ENCODE assay signal across 13 cellular contexts in the genomic region with DNA sequence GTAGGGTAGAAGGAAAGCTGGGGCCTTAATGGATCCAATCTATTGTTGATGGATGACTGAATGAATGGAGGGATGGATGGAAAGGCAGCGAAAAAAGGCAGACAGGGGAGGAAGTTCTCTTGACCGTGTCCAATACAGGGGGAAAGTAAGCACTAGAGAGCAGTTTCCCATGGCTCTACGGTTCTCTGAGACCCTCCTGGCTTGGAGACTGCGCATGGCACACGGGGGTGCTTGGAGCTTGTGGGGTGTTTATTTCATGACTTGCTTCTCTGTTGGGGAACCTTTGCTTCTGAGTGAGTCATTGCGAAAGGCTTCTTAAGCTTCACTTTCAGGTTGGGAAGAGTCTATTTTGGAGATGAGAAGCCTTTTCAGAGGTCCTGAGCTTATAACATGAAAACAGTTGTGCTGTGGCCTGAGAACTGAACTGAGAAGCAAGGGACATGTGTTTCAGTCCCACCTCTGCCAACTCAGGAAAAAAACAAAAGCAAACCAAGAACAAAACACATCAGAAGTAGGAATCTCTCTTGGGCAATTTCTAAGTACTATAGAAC. TPM values are rescaled to one million over a fixed set of nuclear protein-coding genes. Genes with fewer than 3 reads are reported as not detected.
DNase-seq lines count a peak whose midpoint lies in the region; ATAC-seq and TF ChIP-seq lines count a peak whose summit lies in the region.
"Had no signal": no experiment of that assay in that cellular context is flagged by ENCODE, and none has a peak within 500 bp of the region (broad histone marks: within the 10 kb centered on the region; RNA-seq: fewer than 3 reads in every experiment).

No MANE protein-coding gene starts in this region.

- H3K27me3 ChIP-seq in hepatocyte, result no peaks in the 10 kb centered on the region
- H3K27me3 ChIP-seq: neural progenitor cell had no signal

- DNase-seq in GM12864 (ENCODE audit: low read depth), result peak; percentile 75
- DNase-seq in GM19238 (ENCODE audit: insufficient read length, low spot score), result peak; percentile 21
- DNase-seq in activated CD8-positive, alpha-beta T cell treated with anti-CD3 and anti-CD28 coated beads for 36 hours, result peak; percentile 44
- no peak for DNase-seq in cardiac septum (ENCODE audit: low spot score)
- DNase-seq in NCI-H1436 (lab: John Stamatoyannopoulos, UW), result no peak
- DNase-seq in Kasumi-1 (lab: John Stamatoyannopoulos, UW), result no peak
- no peak for DNase-seq in hepatocyte (ENCODE audit: low spot score)
- DNase-seq: H7 had no signal

- peaks cover 90% of the 10 kb centered on the region for H3K4me1 Mint-ChIP-seq in activated CD8-positive, alpha-beta T cell treated with anti-CD3 and anti-CD28 coated beads for 36 hours (ENCODE audit: low read depth)
- H3K4me1 Mint-ChIP-seq: neural progenitor cell had no signal

- no peaks in the 10 kb centered on the region for H3K9me2 ChIP-seq in hepatocyte (replicated peaks; ENCODE audit: insufficient read depth)

- H3K4me1 ChIP-seq in hepatocyte (ENCODE audit: insufficient read depth), result no peaks in the 10 kb centered on the region
- H3K4me1 ChIP-seq: neural progenitor cell had no signal

- WGBS in hepatocyte (ENCODE audit: low lambda C conversion rate, missing lambda C conversion rate), result 98% methylated on average over 6 of the region's 6 CpGs

- no peaks in the 10 kb centered on the region for H4K20me1 ChIP-seq in hepatocyte (ENCODE audit: insufficient read depth, poor library complexity, severe bottlenecking)

- POLR2A ChIA-PET in activated CD8-positive, alpha-beta T cell treated with anti-CD3 and anti-CD28 coated beads for 36 hours (lab: Charles Lee), result interaction anchor here (1.0 to 6.0 kb wide), 7 partner anchors 13 to 294 kb away, joined by 3 to 42 read pairs (median 5); a partner anchor contains a TSS

- CTCF ChIA-PET in activated CD8-positive, alpha-beta T cell treated with anti-CD3 and anti-CD28 coated beads for 36 hours (lab: Charles Lee), result interaction anchor here (1.0 to 5.8 kb wide), 9 partner anchors 11 to 320 kb away, joined by 3 to 43 read pairs (median 4); a partner anchor contains a TSS

- H3K27ac Mint-ChIP-seq in activated CD8-positive, alpha-beta T cell treated with anti-CD3 and anti-CD28 coated beads for 36 hours, result peak overlapping the region; percentile 89
- H3K27ac Mint-ChIP-seq: dendritic cell treated with granulocyte-macrophage colony-stimulating factor and Interleukin-4, amounts not matched to agents 40 ng/mL and 50 ng/mL, for 4 days; neural progenitor cell; type B pancreatic cell had no signal

- H3K27me3 Mint-ChIP-seq in activated CD8-positive, alpha-beta T cell treated with anti-CD3 and anti-CD28 coated beads for 36 hours, result no peaks in the 10 kb centered on the region

- no peak for TF ChIP-seq CTCF in GM12864 (IDR thresholded peaks at IDR 0.05; ENCODE audit: low read depth, low read length, missing control alignments)
- TF ChIP-seq CTCF in activated CD8-positive, alpha-beta T cell treated with anti-CD3 and anti-CD28 coated beads for 36 hours (IDR thresholded peaks at IDR 0.05), result no peak
- no peak for TF ChIP-seq CTCF in hepatocyte (IDR thresholded peaks at IDR 0.05; ENCODE audit: poor library complexity)

- no peaks in the 10 kb centered on the region for H3K9me3 ChIP-seq in hepatocyte (ENCODE audit: low read depth)

- peaks cover 8% of the 10 kb centered on the region for H3K36me3 Mint-ChIP-seq in activated CD8-positive, alpha-beta T cell treated with anti-CD3 and anti-CD28 coated beads for 36 hours (ENCODE audit: low read depth)
- H3K36me3 Mint-ChIP-seq: neural progenitor cell, type B pancreatic cell had no signal

- H3K4me2 ChIP-seq in hepatocyte, result no peak overlapping the region
- H3K4me2 ChIP-seq: neural progenitor cell had no signal

- no peak overlapping the region for H3K27ac ChIP-seq in hepatocyte
- H3K27ac ChIP-seq: neural progenitor cell had no signal

- intact Hi-C loops in activated CD8-positive, alpha-beta T cell treated with anti-CD3 and anti-CD28 coated beads for 36 hours (cut with micrococcal nuclease), result loop anchor here (5.0 kb wide), 1 partner anchor 213 kb away; no protein-coding TSS in a partner anchor
- intact Hi-C loops in cardiac septum (cut with DNase I), result no loop called here

- H3K4me3 ChIP-seq in GM12864 (ENCODE audit: low read depth, low read length), result no peak overlapping the region
- no peak overlapping the region for H3K4me3 ChIP-seq in hepatocyte
- H3K4me3 ChIP-seq: neural progenitor cell had no signal

- H2AFZ ChIP-seq in hepatocyte, result no peak overlapping the region
- H2AFZ ChIP-seq: neural progenitor cell had no signal

- no peaks in the 10 kb centered on the region for H3K36me3 ChIP-seq in hepatocyte (replicated peaks; ENCODE audit: insufficient read depth, low read depth)
- H3K36me3 ChIP-seq: neural progenitor cell had no signal

- H3K4me3 Mint-ChIP-seq in activated CD8-positive, alpha-beta T cell treated with anti-CD3 and anti-CD28 coated beads for 36 hours, result no peak overlapping the region
- H3K4me3 Mint-ChIP-seq: dendritic cell treated with granulocyte-macrophage colony-stimulating factor and Interleukin-4, amounts not matched to agents 40 ng/mL and 50 ng/mL, for 4 days; neural progenitor cell; type B pancreatic cell had no signal

- no peaks in the 10 kb centered on the region for H3K79me2 ChIP-seq in hepatocyte

- peaks cover 2% of the 10 kb centered on the region for H3K9me3 Mint-ChIP-seq in activated CD8-positive, alpha-beta T cell treated with anti-CD3 and anti-CD28 coated beads for 36 hours
- H3K9me3 Mint-ChIP-seq: dendritic cell treated with granulocyte-macrophage colony-stimulating factor and Interleukin-4, amounts not matched to agents 40 ng/mL and 50 ng/mL, for 4 days had no signal

- ATAC-seq in HG02938 (IDR thresholded peaks at IDR 0.05; ENCODE audit: unreplicated experiment), result peak; percentile 31
- ATAC-seq in activated CD8-positive, alpha-beta T cell treated with anti-CD3 and anti-CD28 coated beads for 36 hours, result peak; percentile 10
- ATAC-seq: Panc1 had no signal

RNA-seq across cellular contexts. Expression of a gene that starts 12.8 kb away (rescaled TPM):
- under 1 TPM in 1 of 2 experiments, not detected in 1; 0.65 TPM for total RNA-seq in activated CD8-positive, alpha-beta T cell treated with anti-CD3 and anti-CD28 coated beads for 36 hours
- total RNA-seq in cardiac septum, result not detected
- not detected in 2 replicates for total RNA-seq in hepatocyte
- not detected in 2 replicates for polyA plus RNA-seq in hepatocyte
- total RNA-seq: H7 had no signal

RNA-seq across cellular contexts. Expression of a gene that starts 37.2 kb away (rescaled TPM):
- total RNA-seq in activated CD8-positive, alpha-beta T cell treated with anti-CD3 and anti-CD28 coated beads for 36 hours, result not detected
- not detected for total RNA-seq in cardiac septum
- not detected in 2 replicates for total RNA-seq in hepatocyte
- polyA plus RNA-seq in hepatocyte, result 0.44 TPM in 1 of 2 replicates, not detected in the other
- total RNA-seq: H7 had no signal

Comparison
In these comparisons a context has a peak if more than half of its experiments do, and no peak if none do; other contexts are left out.
1. DNase-seq: peak in GM12864 (single experiment), GM19238 (single experiment) and activated CD8-positive, alpha-beta T cell treated with anti-CD3 and anti-CD28 coated beads for 36 hours (single experiment); none in cardiac septum (single experiment), NCI-H1436 (single experiment), Kasumi-1 (0 of 2) and hepatocyte (single experiment).